9 cellular contexts compared by ENCODE assay signal in the genomic region with DNA sequence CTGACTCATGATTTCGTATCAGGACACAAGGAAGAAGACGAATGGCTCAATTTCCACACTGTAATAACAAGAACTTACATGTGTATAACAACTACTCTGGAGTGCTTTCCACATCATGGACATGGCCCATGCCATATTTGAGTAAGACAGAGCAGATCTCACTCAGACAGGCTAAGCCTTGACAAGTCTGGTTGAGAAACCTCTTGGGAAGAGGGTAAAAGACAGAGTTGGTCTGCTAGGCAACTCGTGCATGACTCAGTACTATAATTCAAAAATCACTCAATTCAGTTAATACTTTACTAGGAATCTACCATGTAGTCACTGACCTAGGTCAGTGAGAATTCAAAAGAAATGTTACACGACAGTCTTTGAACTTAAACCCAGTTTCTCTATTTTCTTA. TPM values are rescaled to one million over a fixed set of nuclear protein-coding genes. Genes with fewer than 3 reads are reported as not detected.
A peak's percentile ranks its signal among the peaks of the same experiment; 100 is the strongest.
DNase-seq lines count a peak whose midpoint lies in the region; ATAC-seq, FAIRE-seq and TF ChIP-seq lines count a peak whose summit lies in the region.
"Had no signal": no experiment of that assay in that cellular context is flagged by ENCODE, and none has a peak within 500 bp of the region (broad histone marks: within the 10 kb centered on the region; RNA-seq: fewer than 3 reads in every experiment).

No MANE protein-coding gene starts in this region.

- no peak for TF ChIP-seq POLR2A in upper lobe of left lung (IDR thresholded peaks at IDR 0.05)

- 72 to 77% methylated on average over 4 of the region's 4 CpGs for WGBS in upper lobe of left lung, 2 donors

- FAIRE-seq in bronchial epithelial cell (lab: Jason Lieb, UNC) = peak; percentile 99

- H2AFZ ChIP-seq in ACC112 (ENCODE audit: low read length, unreplicated experiment) = no peak overlapping the region

- no peak for TF ChIP-seq EP300 in upper lobe of left lung (IDR thresholded peaks at IDR 0.05)

- H3K27ac ChIP-seq in ACC112 (ENCODE audit: low read depth, low read length) (peak overlapping the region; percentile 71), upper lobe of left lung (peak overlapping the region in 1 of 4 donors; percentile 11)

- H3K79me2 ChIP-seq in ACC112 (ENCODE audit: control insufficient read depth, insufficient read depth, low read length, unreplicated experiment) = no peaks in the 10 kb centered on the region

- peak; percentile 100 for DNase-seq in bronchial epithelial cell (ENCODE audit: low read depth)
- DNase-seq in GOT3 (lab: John Stamatoyannopoulos, UW) = no peak
- DNase-seq in GM19240 (ENCODE audit: insufficient read length, low spot score) = no peak
- no peak for DNase-seq in upper lobe of left lung
- DNase-seq in NCI-H82 (lab: John Stamatoyannopoulos, UW) = no peak
- DNase-seq: CD8-positive, alpha-beta T cell had no signal

- H3K4me1 ChIP-seq in ACC112 (ENCODE audit: control insufficient read depth, insufficient read depth, low read length, unreplicated experiment) = peaks cover 39% of the 10 kb centered on the region
- H3K4me1 ChIP-seq in upper lobe of left lung = peaks cover 0 to 2% (median 0%) of the 10 kb centered on the region in 4 donors

- ATAC-seq in GM19372 (IDR thresholded peaks at IDR 0.05; ENCODE audit: low read depth, unreplicated experiment) (peak; percentile 78), HG03095 (IDR thresholded peaks at IDR 0.05; ENCODE audit: unreplicated experiment) (peak; percentile 82), upper lobe of left lung (ENCODE audit: low FRiP score in 2 of 2) (no peak)
- ATAC-seq: CD8-positive, alpha-beta T cell had no signal

- no peaks in the 10 kb centered on the region for H3K9me3 ChIP-seq in upper lobe of left lung

- TF ChIP-seq CTCF in bronchial epithelial cell (IDR thresholded peaks at IDR 0.05; ENCODE audit: insufficient read depth, low read length, severe bottlenecking) = no peak
- no peak for TF ChIP-seq CTCF in upper lobe of left lung (IDR thresholded peaks at IDR 0.05)

- 0 out of 2 replicates have a peak overlapping the region, but pooled peaks have one; percentile 4 for H3K4me3 ChIP-seq in ACC112 (ENCODE audit: low read depth, low read length)
- no peak overlapping the region for H3K4me3 ChIP-seq in bronchial epithelial cell (ENCODE audit: low read depth, low read length)
- H3K4me3 ChIP-seq in upper lobe of left lung = no peak overlapping the region

- H3K27me3 ChIP-seq in ACC112 (ENCODE audit: insufficient read depth, low read length) (no peaks in the 10 kb centered on the region), bronchial epithelial cell (ENCODE audit: control insufficient read depth, insufficient read depth, low read length) (no peaks in the 10 kb centered on the region), upper lobe of left lung (no peaks in the 10 kb centered on the region)

- H3K36me3 ChIP-seq in ACC112 (ENCODE audit: insufficient read depth, low read length) (peaks cover 2% of the 10 kb centered on the region; the same call in 1 of the 2 replicates), bronchial epithelial cell (ENCODE audit: control insufficient read depth, insufficient read depth, low read length) (no peaks in the 10 kb centered on the region), upper lobe of left lung (peaks cover 9 to 26% (median 18%) of the 10 kb centered on the region in 4 donors)

RNA-seq across cellular contexts. Expression of gene THSD1, which starts 5.7 kb away (rescaled TPM):
- 11.0 and 19.5 TPM in 2 replicates for total RNA-seq in bronchial epithelial cell
- total RNA-seq in upper lobe of left lung = 10 to 100 TPM in 5 of 6 donors, 1 to 10 TPM in 1; 5.5 to 19.8 (median 12.1) TPM

RNA-seq across cellular contexts. Expression of gene VPS36, which starts 38.8 kb away (rescaled TPM):
- total RNA-seq in bronchial epithelial cell (24.5 and 25.5 TPM in 2 replicates), upper lobe of left lung (10 to 100 TPM; 32.1 to 78.6 (median 37.7) TPM)

RNA-seq across cellular contexts. Expression of gene CKAP2, which starts 43.6 kb away (rescaled TPM):
- 6.6 and 8.6 TPM in 2 replicates for total RNA-seq in bronchial epithelial cell
- total RNA-seq in upper lobe of left lung = 10 to 100 TPM in 1 of 6 donors, 1 to 10 TPM in 5; 4.2 to 18.2 (median 8.8) TPM

Comparison
In these comparisons a context has a peak if more than half of its experiments do, and no peak if none do; other contexts are left out.
1. ATAC-seq: peak in GM19372 (single experiment) and HG03095 (single experiment); none in upper lobe of left lung (0 of 2).